In the genomic region with DNA sequence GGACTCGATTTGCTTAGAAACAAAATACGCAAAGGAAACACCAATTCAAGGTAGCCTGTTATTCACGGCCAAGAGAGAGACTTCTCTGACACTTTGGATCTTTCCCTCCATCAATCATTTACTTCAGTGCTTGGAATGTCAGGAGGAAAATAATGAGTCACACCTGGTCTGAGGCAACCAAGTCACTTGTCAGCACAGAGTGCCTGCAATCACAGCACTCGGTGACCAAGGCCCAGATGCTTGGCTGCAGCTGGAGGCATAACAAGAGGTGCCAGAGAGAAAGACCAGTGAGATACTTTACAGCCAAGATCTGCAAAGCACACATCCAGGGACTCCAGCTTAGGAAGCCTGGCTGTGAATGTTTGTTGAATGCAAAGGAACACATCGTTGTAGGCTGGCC, we compare ENCODE assay signal across 15 cellular contexts. TPM values are rescaled to one million over a fixed set of nuclear protein-coding genes. Genes with fewer than 3 reads are reported as not detected.
DNase-seq lines count a peak whose midpoint lies in the region; ATAC-seq, FAIRE-seq and TF ChIP-seq lines count a peak whose summit lies in the region.
"Had no signal": no experiment of that assay in that cellular context is flagged by ENCODE, and none has a peak within 500 bp of the region (broad histone marks: within the 10 kb centered on the region; RNA-seq: fewer than 3 reads in every experiment).

No MANE protein-coding gene starts in this region.

- H3K36me3 ChIP-seq in astrocyte (ENCODE audit: insufficient read depth, low read length) (no peaks in the 10 kb centered on the region), keratinocyte (ENCODE audit: control insufficient read depth in 2 of 2, extremely low read depth in 1 of 2, insufficient read depth in 2 of 2, low read length in 2 of 2) (no peaks in the 10 kb centered on the region), gastrocnemius medialis (no peaks in the 10 kb centered on the region)

- no peaks in the 10 kb centered on the region for H4K20me1 ChIP-seq in astrocyte (ENCODE audit: insufficient read depth, low read length)
- H4K20me1 ChIP-seq in keratinocyte (ENCODE audit: control insufficient read depth, extremely low read depth, insufficient read depth, low read length): no peaks in the 10 kb centered on the region

- H2AFZ ChIP-seq in astrocyte (ENCODE audit: low read depth, low read length) (no peak overlapping the region), keratinocyte (ENCODE audit: control insufficient read depth, low read length) (peak overlapping the region; percentile 53)

- FAIRE-seq in astrocyte (lab: Jason Lieb, UNC) (no peak), keratinocyte (lab: Jason Lieb, UNC) (peak; percentile 69)
- FAIRE-seq: colon, HTR-8/SVneo had no signal

- intact Hi-C loops in gastrocnemius medialis (cut with DNase I; ENCODE audit: low total_unique reads): loop anchor here (5.0 kb wide), 1 partner anchor 240 kb away; no protein-coding TSS in a partner anchor

- H3K4me3 ChIP-seq in astrocyte (ENCODE audit: insufficient read depth, low read depth, low read length) (no peak overlapping the region), keratinocyte (ENCODE audit: control insufficient read depth in 2 of 3, extremely low read depth in 1 of 3, insufficient read depth in 2 of 3, low read depth in 1 of 3, low read length in 3 of 3) (no peak overlapping the region), gastrocnemius medialis (no peak overlapping the region)

- no peak for TF ChIP-seq POLR2A in gastrocnemius medialis (IDR thresholded peaks at IDR 0.05)

- H3K27ac Mint-ChIP-seq in astrocyte (ENCODE audit: unreplicated experiment): no peak overlapping the region
- H3K27ac Mint-ChIP-seq: activated CD8-positive, alpha-beta T cell treated with anti-CD3 and anti-CD28 coated beads, Interleukin-2, amount 10 ng/mL, durations not matched to agents 7 days and 5 days; activated naive CD4-positive, alpha-beta T cell treated with anti-CD3 and anti-CD28 coated beads, Interleukin-2, amount 50 U/mL, for 72 hours had no signal

- H3K9ac ChIP-seq in astrocyte (ENCODE audit: low read length) (no peak overlapping the region), keratinocyte (ENCODE audit: control insufficient read depth, extremely low read depth, insufficient read depth, low read length) (no peak overlapping the region)

- H3K9me3 Mint-ChIP-seq in astrocyte (ENCODE audit: unreplicated experiment): no peaks in the 10 kb centered on the region
- H3K9me3 Mint-ChIP-seq: activated naive CD4-positive, alpha-beta T cell treated with anti-CD3 and anti-CD28 coated beads, Interleukin-2, amount 50 U/mL, for 72 hours had no signal

- DNase-seq in ELR (ENCODE audit: low read depth) (peak; percentile 11), astrocyte (ENCODE audit: low read depth) (peak; percentile 37), keratinocyte (ENCODE audit: low read depth, low spot score) (no peak), gastrocnemius medialis (peak; percentile 50 to 75), DMS 273 treated with DMSO at 0.1 percent for 48 hours (lab: John Stamatoyannopoulos, UW) (no peak)
- no peak for DNase-seq in stimulated activated CD4-positive, alpha-beta T cell treated with anti-CD3 and anti-CD28 coated beads, Interleukin-2, amount 100 ng/mL, for 48 hours
- no peak for DNase-seq in activated naive CD4-positive, alpha-beta T cell treated with anti-CD3 and anti-CD28 coated beads, Interleukin-2, amount 50 U/mL, for 16 hours
- DNase-seq: activated CD8-positive, alpha-beta T cell treated with anti-CD3 and anti-CD28 coated beads, Interleukin-2, amount 10 ng/mL, durations not matched to agents 7 days and 5 days; glutamatergic neuron; NCI-H187 had no signal

- no peaks in the 10 kb centered on the region for H3K27me3 ChIP-seq in astrocyte (ENCODE audit: insufficient read depth, low read length)
- H3K27me3 ChIP-seq in keratinocyte (ENCODE audit: control insufficient read depth, extremely low read depth, insufficient read depth, low read length): no peaks in the 10 kb centered on the region
- no peaks in the 10 kb centered on the region for H3K27me3 ChIP-seq in gastrocnemius medialis

- dilution Hi-C loops in keratinocyte (cut with MboI; ENCODE audit: extremely low pct_ligation_motif_present, low sequenced_read_pairs): no loop called here

- H3K36me3 Mint-ChIP-seq in astrocyte (ENCODE audit: low read depth, unreplicated experiment): no peaks in the 10 kb centered on the region
- H3K36me3 Mint-ChIP-seq: activated naive CD4-positive, alpha-beta T cell treated with anti-CD3 and anti-CD28 coated beads, Interleukin-2, amount 50 U/mL, for 72 hours had no signal

- H3K4me1 ChIP-seq in astrocyte (ENCODE audit: insufficient read depth, low read length) (peaks cover 6% of the 10 kb centered on the region), keratinocyte (ENCODE audit: control insufficient read depth, extremely low read depth, insufficient read depth, low read length) (peaks cover 17% of the 10 kb centered on the region), gastrocnemius medialis (peaks cover 8 to 14% of the 10 kb centered on the region in 2 donors)

- peaks cover 17% of the 10 kb centered on the region for H3K4me1 Mint-ChIP-seq in astrocyte (ENCODE audit: low read depth, unreplicated experiment)

- no peaks in the 10 kb centered on the region for H3K9me1 ChIP-seq in keratinocyte (ENCODE audit: control insufficient read depth, extremely low read depth, insufficient read depth, low read length)

- ATAC-seq in gastrocnemius medialis: peak; percentile 70 to 75
- ATAC-seq in GM19351 (IDR thresholded peaks at IDR 0.05; ENCODE audit: unreplicated experiment): no peak
- ATAC-seq: activated CD8-positive, alpha-beta T cell treated with anti-CD3 and anti-CD28 coated beads, Interleukin-2, amount 10 ng/mL, durations not matched to agents 7 days and 5 days; activated naive CD4-positive, alpha-beta T cell treated with anti-CD3 and anti-CD28 coated beads, Interleukin-2, amount 50 U/mL, for 72 hours had no signal

- H3K4me3 Mint-ChIP-seq in astrocyte (ENCODE audit: unreplicated experiment): peak overlapping the region; percentile 4
- H3K4me3 Mint-ChIP-seq: activated CD8-positive, alpha-beta T cell treated with anti-CD3 and anti-CD28 coated beads, Interleukin-2, amount 10 ng/mL, durations not matched to agents 7 days and 5 days had no signal

- peaks cover 2% of the 10 kb centered on the region for H3K27me3 Mint-ChIP-seq in astrocyte (ENCODE audit: low read depth, unreplicated experiment)

- H3K27ac ChIP-seq in astrocyte (ENCODE audit: low read depth, low read length) (no peak overlapping the region), keratinocyte (ENCODE audit: control insufficient read depth, insufficient read depth, low read length) (no peak overlapping the region), gastrocnemius medialis (peak overlapping the region; percentile 48 to 74 (median 60))
- H3K27ac ChIP-seq: C4-2B had no signal

- TF ChIP-seq CTCF in astrocyte (IDR thresholded peaks at IDR 0.05; ENCODE audit: insufficient read depth, low read depth, low read length) (no peak), keratinocyte (optimal IDR thresholded peaks at IDR 0.05 in 1 of 3, IDR thresholded peaks at IDR 0.05 in 1 of 3, conservative IDR thresholded peaks at IDR 0.05 in 1 of 3; ENCODE audit: extremely low read depth in 1 of 3, insufficient read depth in 2 of 3, low read length in 3 of 3) (no peak), gastrocnemius medialis (IDR thresholded peaks at IDR 0.05 in 4 of 5, conservative IDR thresholded peaks at IDR 0.05 in 1 of 5) (no peak)

- H3K4me2 ChIP-seq in astrocyte (ENCODE audit: low read length) (no peak overlapping the region), keratinocyte (ENCODE audit: control insufficient read depth, extremely low read depth, insufficient read depth, low read depth, low read length) (peak overlapping the region; percentile 55)

- in situ Hi-C loops in gastrocnemius medialis (cut with MboI; ENCODE audit: low sequenced_read_pairs in 4 of 4): no loop called here

- H3K79me2 ChIP-seq in astrocyte (ENCODE audit: insufficient read depth, low read length) (no peaks in the 10 kb centered on the region), keratinocyte (ENCODE audit: control insufficient read depth, insufficient read depth, low read length) (no peaks in the 10 kb centered on the region)

- H3K9me3 ChIP-seq in astrocyte (ENCODE audit: insufficient read depth, low read depth, low read length) (no peaks in the 10 kb centered on the region), keratinocyte (ENCODE audit: control insufficient read depth, low read depth, low read length) (no peaks in the 10 kb centered on the region), gastrocnemius medialis (no peaks in the 10 kb centered on the region)

RNA-seq across cellular contexts. Expression of a gene that starts 34.0 kb away (rescaled TPM):
- total RNA-seq in astrocyte (4.7 and 4.8 TPM in 2 replicates), gastrocnemius medialis (10 to 100 TPM in 3 of 4 donors, 1 to 10 TPM in 1; 9.6 to 20.0 (median 14.9) TPM)
- 6.4 to 8.4 TPM (median 8.1 TPM) in 3 replicates for polyA plus RNA-seq in keratinocyte
- 3.3 TPM for polyA plus RNA-seq in keratinocyte (2011; ENCODE audit: low read depth)
- polyA plus RNA-seq in keratinocyte (2011; cell fraction: cytosol; rRNA removed): 4.8 and 7.2 TPM in 2 replicates
- polyA plus RNA-seq in keratinocyte (2011; cell fraction: nucleus; rRNA removed): 5.6 and 6.6 TPM in 2 replicates
- 8.2 and 11.3 TPM in 2 replicates for polyA plus RNA-seq in keratinocyte (2012; ENCODE audit: low replicate concordance)
- 10.6 to 13.9 TPM (median 11.4 TPM) in 3 replicates for polyA minus RNA-seq in keratinocyte
- 9.0 TPM for polyA minus RNA-seq in keratinocyte (2011; cell fraction: cytosol; rRNA and poly(A)+ RNA removed)
- 5.9 and 6.4 TPM in 2 replicates for polyA minus RNA-seq in keratinocyte (2011; cell fraction: nucleus; rRNA and poly(A)+ RNA removed)

RNA-seq across cellular contexts. Expression of a gene that starts 52.2 kb away (rescaled TPM):
- total RNA-seq in astrocyte: 76.2 and 87.2 TPM in 2 replicates
- polyA plus RNA-seq in keratinocyte: 34.9 to 40.4 TPM (median 35.0 TPM) in 3 replicates
- 38.8 TPM for polyA plus RNA-seq in keratinocyte (2011; ENCODE audit: low read depth)
- polyA plus RNA-seq in keratinocyte (2011; cell fraction: cytosol; rRNA removed): 14.9 and 29.6 TPM in 2 replicates
- 61.5 and 71.4 TPM in 2 replicates for polyA plus RNA-seq in keratinocyte (2011; cell fraction: nucleus; rRNA removed)
- polyA plus RNA-seq in keratinocyte (2012; ENCODE audit: low replicate concordance): 18.2 and 26.5 TPM in 2 replicates
- 17.5 to 82.6 TPM (median 47.0 TPM) in 3 replicates for polyA minus RNA-seq in keratinocyte
- 40.9 TPM for polyA minus RNA-seq in keratinocyte (2011; cell fraction: cytosol; rRNA and poly(A)+ RNA removed)
- polyA minus RNA-seq in keratinocyte (2011; cell fraction: nucleus; rRNA and poly(A)+ RNA removed): 93.5 and 163 TPM in 2 replicates
- 10 to 100 TPM; 32.0 to 78.0 (median 50.0) TPM for total RNA-seq in gastrocnemius medialis

Comparison
In these comparisons a context has a peak if more than half of its experiments do, and no peak if none do; other contexts are left out.
1. DNase-seq: peak in ELR (single experiment), astrocyte (single experiment) and gastrocnemius medialis (2 of 2); none in keratinocyte (single experiment), DMS 273 treated with DMSO at 0.1 percent for 48 hours (single experiment), stimulated activated CD4-positive, alpha-beta T cell treated with anti-CD3 and anti-CD28 coated beads, Interleukin-2, amount 100 ng/mL, for 48 hours (0 of 2) and activated naive CD4-positive, alpha-beta T cell treated with anti-CD3 and anti-CD28 coated beads, Interleukin-2, amount 50 U/mL, for 16 hours (single experiment).
2. H3K27ac ChIP-seq: peak in gastrocnemius medialis (4 of 4); none in astrocyte (single experiment) and keratinocyte (single experiment).